In genomic region chr16:81469710-81470481, GRCh38 we compare ENCODE assay signal across 1 cellular context.
TF ChIP-seq lines count a peak whose summit lies in the region.

No MANE protein-coding gene starts in this region.

TF ChIP-seq in WTC11, 78 proteins besides CTCF, POLR2A, EP300 and RAD21 (continued from another document):
- no peak for TF ChIP-seq ARID4B (CRISPR knock-in tag; IDR thresholded peaks at IDR 0.05; ENCODE audit: borderline replicate concordance)
- no peak for TF ChIP-seq OVOL2 (CRISPR knock-in tag; IDR thresholded peaks at IDR 0.05; ENCODE audit: borderline replicate concordance)
- no peak for TF ChIP-seq HMGXB4 (CRISPR knock-in tag; IDR thresholded peaks at IDR 0.05)
- no peak for TF ChIP-seq SMAD3 (CRISPR knock-in tag; IDR thresholded peaks at IDR 0.05; ENCODE audit: borderline replicate concordance)
- no peak for TF ChIP-seq E2F4 (CRISPR knock-in tag; IDR thresholded peaks at IDR 0.05; ENCODE audit: borderline replicate concordance, low read depth)
- TF ChIP-seq ZNF532 (CRISPR knock-in tag; IDR thresholded peaks at IDR 0.05; ENCODE audit: borderline replicate concordance), result no peak
